ENCODE assay signal across 8 cellular contexts in genomic region chr16:86563489-86564345, GRCh38. TPM values are rescaled to one million over a fixed set of nuclear protein-coding genes. Genes with fewer than 3 reads are reported as not detected.
DNase-seq lines count a peak whose midpoint lies in the region; ATAC-seq and TF ChIP-seq lines count a peak whose summit lies in the region.

No MANE protein-coding gene starts in this region.

- H3K27me3 ChIP-seq in HCT116 (ENCODE audit: insufficient read depth, low read length) (no peaks in the 10 kb centered on the region), right atrium auricular region (peaks cover 0 to 16% of the 10 kb centered on the region in 2 donors)

- H3K4me3 ChIP-seq in HCT116 (replicated peaks in 1 of 2; ENCODE audit: low read depth in 1 of 2, low read length in 2 of 2): peak overlapping the region; percentile 40 to 43
- peak overlapping the region in 1 of 2 donors; percentile 28 for H3K4me3 ChIP-seq in right atrium auricular region

- RAD21 ChIA-PET in HCT116 (lab: Charles Lee; ENCODE audit: low non-redundant PET in 1 of 2, low total read pairs in 2 of 2, uncharacterized antibody in 2 of 2, unreplicated experiment in 2 of 2): interaction anchor here (0.8 to 1.6 kb wide), 9 partner anchors 12 to 513 kb away, joined by 3 to 21 read pairs (median 6); no protein-coding TSS in a partner anchor

- H3K9me2 ChIP-seq in HCT116 (ENCODE audit: insufficient read depth): no peaks in the 10 kb centered on the region

- peak; percentile 92 for ATAC-seq in HCT116
- ATAC-seq in HG03139 (IDR thresholded peaks at IDR 0.05; ENCODE audit: unreplicated experiment): no peak

- no peak for TF ChIP-seq POLR2A in HCT116 (IDR thresholded peaks at IDR 0.05; ENCODE audit: borderline replicate concordance, extremely low read depth, insufficient read depth, insufficient read length)

- H3K4me2 ChIP-seq in HCT116 (ENCODE audit: low read length): peak overlapping the region; percentile 71

- peaks cover 9 to 14% of the 10 kb centered on the region in 2 experiments for H3K4me1 ChIP-seq in HCT116 (ENCODE audit: control insufficient read depth in 1 of 2, insufficient read depth in 2 of 2, low read length in 2 of 2)
- H3K4me1 ChIP-seq in right atrium auricular region: peaks cover 0 to 6% of the 10 kb centered on the region in 2 donors

- H3K36me3 ChIP-seq in HCT116 (ENCODE audit: control insufficient read depth in 1 of 2, insufficient read depth in 2 of 2, low read length in 2 of 2) (no peaks in the 10 kb centered on the region), right atrium auricular region (no peaks in the 10 kb centered on the region)

- peak overlapping the region; percentile 91 for H2AFZ ChIP-seq in HCT116 (ENCODE audit: low read depth, low read length, poor library complexity, severe bottlenecking)

- POLR2A ChIA-PET in HCT116 (lab: Charles Lee): interaction anchor here (1.2 kb wide), 1 partner anchor 13 kb away, joined by 3 read pairs; no protein-coding TSS in a partner anchor

- H3K9ac ChIP-seq in HCT116 (ENCODE audit: low read length): peak overlapping the region; percentile 27

- CTCF ChIA-PET in HCT116 (lab: Charles Lee): interaction anchor here (0.6 to 4.3 kb wide), 21 partner anchors 12 to 1206 kb away, joined by 3 to 89 read pairs (median 8); no protein-coding TSS in a partner anchor

- intact Hi-C loops in HCT116 (cut with micrococcal nuclease): loop anchor here (1.0 to 5.0 kb wide), 12 partner anchors 199 to 1074 kb away; no protein-coding TSS in a partner anchor

- TF ChIP-seq CTCF in HCT116 (IDR thresholded peaks at IDR 0.05 in 2 of 3, conservative IDR thresholded peaks at IDR 0.05 in 1 of 3; ENCODE audit: borderline replicate concordance in 1 of 3, insufficient read depth in 1 of 3, low read depth in 2 of 3, low read length in 2 of 3): peak; percentile 100
- peak; percentile 100 for TF ChIP-seq CTCF in right atrium auricular region (IDR thresholded peaks at IDR 0.05)

- BruUV-seq in HCT116 (replicated peaks; lab: Mats Ljungman, UMichigan): no TSS peak

- H3K27ac ChIP-seq in HCT116 (ENCODE audit: low read depth, low read length): no peak overlapping the region
- peak overlapping the region; percentile 21 to 26 for H3K27ac ChIP-seq in right atrium auricular region

- no peaks in the 10 kb centered on the region for H3K79me2 ChIP-seq in HCT116 (ENCODE audit: insufficient read depth, low read length)

- peak; percentile 85 for DNase-seq in DMS114 treated with DMSO at 0.1 percent for 48 hours (lab: John Stamatoyannopoulos, UW; ENCODE audit: unreplicated experiment)
- DNase-seq in HCT116 (ENCODE audit: low read depth, low spot score): peak; percentile 92
- peak; percentile 53 for DNase-seq in NCI-H146 treated with DMSO at 0.1 percent for 48 hours (lab: John Stamatoyannopoulos, UW; ENCODE audit: unreplicated experiment)
- peak; percentile 67 to 86 (median 80) for DNase-seq in T-helper 1 cell
- DNase-seq in amniotic epithelial cell (ENCODE audit: low read depth): peak; percentile 77
- peak; percentile 96 for DNase-seq in right atrium auricular region (ENCODE audit: low spot score)
- peak; percentile 95 for DNase-seq in retina

- H4K20me1 ChIP-seq in HCT116 (ENCODE audit: insufficient read depth): no peaks in the 10 kb centered on the region

- peak; percentile 100 for TF ChIP-seq RAD21 in HCT116 (IDR thresholded peaks at IDR 0.05; ENCODE audit: low read depth)

- H3K9me3 ChIP-seq in HCT116 (ENCODE audit: control insufficient read depth in 1 of 2, insufficient read depth in 1 of 2, low read depth in 1 of 2, low read length in 2 of 2): no peaks in the 10 kb centered on the region
- H3K9me3 ChIP-seq in right atrium auricular region: no peaks in the 10 kb centered on the region

TF ChIP-seq in HCT116, 20 proteins besides CTCF, POLR2A, EP300 and RAD21:
- TF ChIP-seq POLR2AphosphoS5 (IDR thresholded peaks at IDR 0.05; ENCODE audit: low read depth, low read length) (0 out of 2 replicates have a peak, but pooled peaks have one; percentile 20), SP1 (IDR thresholded peaks at IDR 0.05; ENCODE audit: low read depth) (no peak), TCF7L2 (IDR thresholded peaks at IDR 0.05; ENCODE audit: borderline replicate concordance, extremely low read depth, insufficient read depth, insufficient read length) (peak; percentile 56), YY1 (IDR thresholded peaks at IDR 0.05; ENCODE audit: extremely low read depth, insufficient replicate concordance, low read depth, low read length) (peak; percentile 64), CEBPB (IDR thresholded peaks at IDR 0.05; ENCODE audit: low read depth) (no peak), ELF1 (IDR thresholded peaks at IDR 0.05; ENCODE audit: borderline replicate concordance, low read depth) (no peak), EZH2 (IDR thresholded peaks at IDR 0.05) (no peak), EZH2phosphoT487 (IDR thresholded peaks at IDR 0.05; ENCODE audit: borderline replicate concordance) (no peak), EGR1 (IDR thresholded peaks at IDR 0.05; ENCODE audit: low read depth) (no peak)
- TF ChIP-seq, protein P1, sequence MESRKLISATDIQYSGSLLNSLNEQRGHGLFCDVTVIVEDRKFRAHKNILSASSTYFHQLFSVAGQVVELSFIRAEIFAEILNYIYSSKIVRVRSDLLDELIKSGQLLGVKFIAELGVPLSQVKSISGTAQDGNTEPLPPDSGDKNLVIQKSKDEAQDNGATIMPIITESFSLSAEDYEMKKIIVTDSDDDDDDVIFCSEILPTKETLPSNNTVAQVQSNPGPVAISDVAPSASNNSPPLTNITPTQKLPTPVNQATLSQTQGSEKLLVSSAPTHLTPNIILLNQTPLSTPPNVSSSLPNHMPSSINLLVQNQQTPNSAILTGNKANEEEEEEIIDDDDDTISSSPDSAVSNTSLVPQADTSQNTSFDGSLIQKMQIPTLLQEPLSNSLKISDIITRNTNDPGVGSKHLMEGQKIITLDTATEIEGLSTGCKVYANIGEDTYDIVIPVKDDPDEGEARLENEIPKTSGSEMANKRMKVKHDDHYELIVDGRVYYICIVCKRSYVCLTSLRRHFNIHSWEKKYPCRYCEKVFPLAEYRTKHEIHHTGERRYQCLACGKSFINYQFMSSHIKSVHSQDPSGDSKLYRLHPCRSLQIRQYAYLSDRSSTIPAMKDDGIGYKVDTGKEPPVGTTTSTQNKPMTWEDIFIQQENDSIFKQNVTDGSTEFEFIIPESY (IDR thresholded peaks at IDR 0.05; ENCODE audit: extremely low read depth, insufficient replicate concordance, low read length): no peak
- TF ChIP-seq, protein P2, sequence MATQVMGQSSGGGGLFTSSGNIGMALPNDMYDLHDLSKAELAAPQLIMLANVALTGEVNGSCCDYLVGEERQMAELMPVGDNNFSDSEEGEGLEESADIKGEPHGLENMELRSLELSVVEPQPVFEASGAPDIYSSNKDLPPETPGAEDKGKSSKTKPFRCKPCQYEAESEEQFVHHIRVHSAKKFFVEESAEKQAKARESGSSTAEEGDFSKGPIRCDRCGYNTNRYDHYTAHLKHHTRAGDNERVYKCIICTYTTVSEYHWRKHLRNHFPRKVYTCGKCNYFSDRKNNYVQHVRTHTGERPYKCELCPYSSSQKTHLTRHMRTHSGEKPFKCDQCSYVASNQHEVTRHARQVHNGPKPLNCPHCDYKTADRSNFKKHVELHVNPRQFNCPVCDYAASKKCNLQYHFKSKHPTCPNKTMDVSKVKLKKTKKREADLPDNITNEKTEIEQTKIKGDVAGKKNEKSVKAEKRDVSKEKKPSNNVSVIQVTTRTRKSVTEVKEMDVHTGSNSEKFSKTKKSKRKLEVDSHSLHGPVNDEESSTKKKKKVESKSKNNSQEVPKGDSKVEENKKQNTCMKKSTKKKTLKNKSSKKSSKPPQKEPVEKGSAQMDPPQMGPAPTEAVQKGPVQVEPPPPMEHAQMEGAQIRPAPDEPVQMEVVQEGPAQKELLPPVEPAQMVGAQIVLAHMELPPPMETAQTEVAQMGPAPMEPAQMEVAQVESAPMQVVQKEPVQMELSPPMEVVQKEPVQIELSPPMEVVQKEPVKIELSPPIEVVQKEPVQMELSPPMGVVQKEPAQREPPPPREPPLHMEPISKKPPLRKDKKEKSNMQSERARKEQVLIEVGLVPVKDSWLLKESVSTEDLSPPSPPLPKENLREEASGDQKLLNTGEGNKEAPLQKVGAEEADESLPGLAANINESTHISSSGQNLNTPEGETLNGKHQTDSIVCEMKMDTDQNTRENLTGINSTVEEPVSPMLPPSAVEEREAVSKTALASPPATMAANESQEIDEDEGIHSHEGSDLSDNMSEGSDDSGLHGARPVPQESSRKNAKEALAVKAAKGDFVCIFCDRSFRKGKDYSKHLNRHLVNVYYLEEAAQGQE (IDR thresholded peaks at IDR 0.05; ENCODE audit: low read depth): no peak
TF ChIP-seq in HCT116: peak in this region for 3.

RNA-seq across cellular contexts. Expression of gene FOXC2, which starts 2.9 kb away (rescaled TPM):
- total RNA-seq in HCT116 (2021; ENCODE audit: unreplicated experiment) (0.22 TPM), right atrium auricular region (1 to 10 TPM; 2.6 to 2.9 TPM)
- 0.04 and 0.10 TPM in 2 replicates for polyA plus RNA-seq in HCT116 (2012)

RNA-seq across cellular contexts. Expression of gene MTHFSD, which starts 8.7 kb away (rescaled TPM):
- 33.1 TPM for total RNA-seq in HCT116 (2021; ENCODE audit: unreplicated experiment)
- 16.7 and 17.6 TPM in 2 replicates for polyA plus RNA-seq in HCT116 (2012)
- total RNA-seq in right atrium auricular region: 1 to 10 TPM; 7.8 to 8.3 TPM

RNA-seq across cellular contexts. Expression of gene FOXL1, which starts 14.6 kb away (rescaled TPM):
- total RNA-seq in HCT116 (2021; ENCODE audit: unreplicated experiment) (7.5 TPM), right atrium auricular region (1 to 10 TPM in 1 of 2 donors, under 1 TPM in 1; 0.85 to 1.3 TPM)
- polyA plus RNA-seq in HCT116 (2012): 2.0 and 3.0 TPM in 2 replicates

RNA-seq across cellular contexts. Expression of gene FOXF1, which starts 53.4 kb away (rescaled TPM):
- total RNA-seq in HCT116 (2021; ENCODE audit: unreplicated experiment) (2.4 TPM), right atrium auricular region (under 1 TPM in 1 of 2 donors, not detected in 1; 0.44 TPM)
- polyA plus RNA-seq in HCT116 (2012): 0.65 and 0.66 TPM in 2 replicates
